ENCODE assay signal across 34 cellular contexts in the genomic region with DNA sequence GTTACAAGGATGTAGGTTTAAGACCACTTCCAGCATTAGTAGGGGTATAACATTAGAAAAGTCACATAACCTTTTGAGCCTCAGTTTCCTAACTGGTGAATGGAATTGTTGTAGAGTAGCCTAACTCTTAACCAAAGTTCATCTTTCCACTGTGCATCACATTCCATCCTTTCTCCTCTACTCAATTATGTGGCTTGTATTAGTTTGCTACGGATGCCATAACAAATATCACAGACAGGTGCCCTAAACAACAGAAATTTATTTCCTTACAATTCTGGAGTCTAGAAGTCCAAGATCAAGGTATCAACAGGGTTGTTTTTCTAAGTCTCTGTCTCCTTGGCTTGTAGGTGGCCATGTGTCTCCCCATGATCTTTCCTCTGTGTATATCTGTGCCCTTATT.
"Had no signal": no experiment of that assay in that cellular context is flagged by ENCODE, and none has a peak within 500 bp of the region (broad histone marks: within the 10 kb centered on the region; RNA-seq: fewer than 3 reads in every experiment).

No MANE protein-coding gene starts in this region.

- ATAC-seq: activated naive CD4-positive, alpha-beta T cell treated with anti-CD3 and anti-CD28 coated beads, Interleukin-2, amount 50 U/mL, for 72 hours; activated naive CD8-positive, alpha-beta T cell treated with anti-CD3 and anti-CD28 coated beads, Interleukin-2, amount 50 U/mL, for 24 hours; activated T-cell treated with anti-CD3 and anti-CD28 coated beads, Interleukin-2, amount 50 U/mL, for 4 hours; activated T-cell treated with anti-CD3 and anti-CD28 coated beads, Interleukin-2, amount 50 U/mL, for 72 hours; activated T-helper 17 cell treated with anti-CD3 and anti-CD28 coated beads, Interleukin-2, amount 50 U/mL, for 72 hours; body of pancreas had no signal

- FAIRE-seq: astrocyte, bronchial epithelial cell had no signal

- DNase-seq: activated effector memory CD4-positive, alpha-beta T cell treated with anti-CD3 and anti-CD28 coated beads, Interleukin-2, amount 50 U/mL, for 16 hours; activated effector memory CD4-positive, alpha-beta T cell treated with Interleukin-2 at 50 U/mL for 16 hours; activated gamma-delta T cell; activated gamma-delta T cell treated with Interleukin-2 at 50 U/mL for 16 hours; activated naive CD4-positive, alpha-beta T cell; activated naive CD4-positive, alpha-beta T cell treated with anti-CD3 and anti-CD28 coated beads for 36 hours; activated naive CD4-positive, alpha-beta T cell treated with anti-CD3 and anti-CD28 coated beads, Interleukin-2, amount 10 ng/mL, durations not matched to agents 7 days and 5 days; activated naive CD4-positive, alpha-beta T cell treated with anti-CD3 and anti-CD28 coated beads, Interleukin-2, amount 50 U/mL, for 16 hours; activated naive CD4-positive, alpha-beta T cell treated with Interleukin-2 at 50 U/mL for 16 hours; activated naive CD8-positive, alpha-beta T cell treated with anti-CD3 and anti-CD28 coated beads for 36 hours; activated naive CD8-positive, alpha-beta T cell treated with anti-CD3 and anti-CD28 coated beads, Interleukin-2, amount 10 ng/mL, durations not matched to agents 7 days and 5 days; activated naive CD8-positive, alpha-beta T cell treated with anti-CD3 and anti-CD28 coated beads, Interleukin-2, amount 50 U/mL, for 24 hours; activated T-cell treated with anti-CD3 and anti-CD28 coated beads, Interleukin-2, amount 50 U/mL, for 1 hour; activated T-cell treated with anti-CD3 and anti-CD28 coated beads, Interleukin-2, amount 50 U/mL, for 24 hours; activated T-cell treated with anti-CD3 and anti-CD28 coated beads, Interleukin-2, amount 50 U/mL, for 4 hours; activated T-cell treated with anti-CD3 and anti-CD28 coated beads, Interleukin-2, amount 50 U/mL, for 48 hours; activated T-cell treated with anti-CD3 and anti-CD28 coated beads, Interleukin-2, amount 50 U/mL, for 72 hours; adrenal gland; amniotic stem cell; amygdala; anterior cingulate cortex; aorta; body of pancreas; brain microvascular endothelial cell; caudate nucleus; central memory CD4-positive, alpha-beta T cell; cerebellar nuclear complex had no signal

- H3K4me3 ChIP-seq: adrenal gland, ascending aorta, body of pancreas, breast epithelium, cardiac muscle cell had no signal

- H3K9me3 ChIP-seq: adrenal gland, ascending aorta, body of pancreas, breast epithelium had no signal

- H3K27me3 ChIP-seq: adrenal gland, ascending aorta, body of pancreas, brain microvascular endothelial cell, breast epithelium, cardiac muscle cell had no signal

- H3K4me1 ChIP-seq: body of pancreas, breast epithelium had no signal

- H3K36me3 ChIP-seq: adrenal gland, ascending aorta, brain microvascular endothelial cell, breast epithelium, cardiac muscle cell had no signal

- H3K27ac ChIP-seq: adrenal gland, ascending aorta, body of pancreas, brain microvascular endothelial cell, breast epithelium, cardiac muscle cell had no signal
